Comparison of ENCODE assay signal across 8 cellular contexts in genomic region chrX:103831803-103832544, GRCh38. TPM values are rescaled to one million over a fixed set of nuclear protein-coding genes. Genes with fewer than 3 reads are reported as not detected.
A peak's percentile ranks its signal among the peaks of the same experiment; 100 is the strongest.
DNase-seq lines count a peak whose midpoint lies in the region; ATAC-seq and TF ChIP-seq lines count a peak whose summit lies in the region.

TSS of gene RAB9B (minus strand) at chrX:103832257. CDS start at chrX:103825784, 6,473 bp downstream.

- peak within 1 kb of the TSS; percentile 48; the same call in 1 of the 2 replicates for H3K4me3 ChIP-seq in GM08714 (ENCODE audit: low read length)
- peak within 1 kb of the TSS; percentile 43 for H3K4me3 ChIP-seq in colonic mucosa
- H3K4me3 ChIP-seq in left lung = peak within 1 kb of the TSS; percentile 30 to 45

- DNase-seq in HEK293T (ENCODE audit: extremely low spot score) (peak; percentile 91), NCI-H1105 treated with DMSO at 0.1 percent for 48 hours (lab: John Stamatoyannopoulos, UW) (peak; percentile 67), colonic mucosa (peak; percentile 59), left lung (peak; percentile 57 to 61)
- DNase-seq in activated CD4-positive, alpha-beta T cell treated with anti-CD3 and anti-CD28 coated beads for 36 hours = peak; percentile 31
- DNase-seq in stimulated activated CD4-positive, alpha-beta T cell treated with anti-CD3 and anti-CD28 coated beads, Interleukin-2, amount 100 ng/mL, for 24 hours = peak; percentile 67
- DNase-seq in effector CD4-positive, alpha-beta T cell = no peak

- intact Hi-C loops in activated CD4-positive, alpha-beta T cell treated with anti-CD3 and anti-CD28 coated beads for 36 hours (cut with DNase I, micrococcal nuclease) = loop anchor here in 1 of 2 experiments (5.0 kb wide), 2 partner anchors 145 to 280 kb away; partner anchors contain the start of genes MORF4L2 and ZCCHC18
- intact Hi-C loops in colonic mucosa (cut with DNase I) = no loop called here
- intact Hi-C loops in left lung (cut with DNase I) = no loop called here

- TF ChIP-seq CTCF in colonic mucosa (IDR thresholded peaks at IDR 0.05) (no peak), left lung (IDR thresholded peaks at IDR 0.05) (no peak)

- H3K27me3 Mint-ChIP-seq in activated CD4-positive, alpha-beta T cell treated with anti-CD3 and anti-CD28 coated beads for 36 hours = no peaks in the 10 kb centered on the region

- H3K4me1 Mint-ChIP-seq in activated CD4-positive, alpha-beta T cell treated with anti-CD3 and anti-CD28 coated beads for 36 hours = peaks cover 6% of the 10 kb centered on the region

- H3K36me3 Mint-ChIP-seq in activated CD4-positive, alpha-beta T cell treated with anti-CD3 and anti-CD28 coated beads for 36 hours (ENCODE audit: low read depth) = no peaks in the 10 kb centered on the region

- H3K9me3 ChIP-seq in colonic mucosa (no peaks in the 10 kb centered on the region), left lung (no peaks in the 10 kb centered on the region)

- peak within 1 kb of the TSS in 1 of 2 donors; percentile 76 for H3K9ac ChIP-seq in colonic mucosa (ENCODE audit: low read depth in 2 of 2, low read length in 2 of 2)

- H3K4me1 ChIP-seq in colonic mucosa (no peaks in the 10 kb centered on the region), left lung (no peaks in the 10 kb centered on the region)

- H3K27ac ChIP-seq in colonic mucosa (no peak within 1 kb of the TSS), left lung (no peak within 1 kb of the TSS)

- ATAC-seq in activated CD4-positive, alpha-beta T cell treated with anti-CD3 and anti-CD28 coated beads for 36 hours = peak; percentile 98
- ATAC-seq in left lung = peak; percentile 94

- no peaks in the 10 kb centered on the region for H3K9me3 Mint-ChIP-seq in activated CD4-positive, alpha-beta T cell treated with anti-CD3 and anti-CD28 coated beads for 36 hours (ENCODE audit: low read depth)

- H3K4me3 Mint-ChIP-seq in activated CD4-positive, alpha-beta T cell treated with anti-CD3 and anti-CD28 coated beads for 36 hours = peak within 1 kb of the TSS; percentile 71

- CTCF ChIA-PET in HEK293T (lab: Yijun Ruan, JAX) = interaction anchor here (0.6 to 3.2 kb wide), 4 partner anchors 13 to 299 kb away, joined by 4 to 25 read pairs (median 6); partner anchors contain the start of gene TMEM31
- CTCF ChIA-PET in activated CD4-positive, alpha-beta T cell treated with anti-CD3 and anti-CD28 coated beads for 36 hours (lab: Charles Lee) = interaction anchor here (0.6 to 3.4 kb wide), 9 partner anchors 10 to 344 kb away, joined by 3 to 13 read pairs (median 3); no protein-coding TSS in a partner anchor

- H3K27ac Mint-ChIP-seq in activated CD4-positive, alpha-beta T cell treated with anti-CD3 and anti-CD28 coated beads for 36 hours = peak within 1 kb of the TSS; percentile 72

- H3K27me3 ChIP-seq in colonic mucosa (no peaks in the 10 kb centered on the region), left lung (peaks cover 0 to 15% of the 10 kb centered on the region in 2 donors)

- H3K36me3 ChIP-seq in colonic mucosa (no peaks in the 10 kb centered on the region), left lung (no peaks in the 10 kb centered on the region)

- POLR2A ChIA-PET in HEK293T (lab: Yijun Ruan, JAX) = interaction anchor here (0.6 to 2.0 kb wide), 11 partner anchors 9 to 325 kb away, joined by 3 to 10 read pairs (median 4); partner anchors contain the start of genes MORF4L2, SLC25A53 and ZCCHC18
- POLR2A ChIA-PET in activated CD4-positive, alpha-beta T cell treated with anti-CD3 and anti-CD28 coated beads for 36 hours (lab: Charles Lee) = interaction anchor here (0.6 kb wide), 1 partner anchor 145 kb away, joined by 3 read pairs; no protein-coding TSS in a partner anchor

TF ChIP-seq in HEK293T, 16 proteins besides CTCF, POLR2A, EP300 and RAD21:
- TF ChIP-seq NFRKB (IDR thresholded peaks at IDR 0.05) = no peak
- TF ChIP-seq SP1 (IDR thresholded peaks at IDR 0.05) = no peak
- TF ChIP-seq CTBP1 (IDR thresholded peaks at IDR 0.05; ENCODE audit: borderline replicate concordance) = no peak
- TF ChIP-seq L3MBTL2 (conservative IDR thresholded peaks at IDR 0.05) = peak; percentile 95
- no peak for TF ChIP-seq HDGF (IDR thresholded peaks at IDR 0.05; ENCODE audit: borderline replicate concordance)
- 0 out of 2 replicates have a peak, but pooled peaks have one; percentile 29 for TF ChIP-seq LEF1 (IDR thresholded peaks at IDR 0.05; ENCODE audit: borderline replicate concordance)
- no peak for TF ChIP-seq FOXM1 (IDR thresholded peaks at IDR 0.05; ENCODE audit: borderline replicate concordance)
- TF ChIP-seq ARNT (IDR thresholded peaks at IDR 0.05) = 0 out of 2 replicates have a peak, but pooled peaks have one; percentile 7
- no peak for TF ChIP-seq SUZ12 (IDR thresholded peaks at IDR 0.05)
- no peak for TF ChIP-seq BHLHE40 (IDR thresholded peaks at IDR 0.05; ENCODE audit: borderline replicate concordance)
- no peak for TF ChIP-seq TARDBP (IDR thresholded peaks at IDR 0.05)

RNA-seq across cellular contexts. Expression of gene RAB9B, which starts in this region (rescaled TPM):
- total RNA-seq in activated CD4-positive, alpha-beta T cell treated with anti-CD3 and anti-CD28 coated beads for 36 hours = under 1 TPM; 0.37 to 0.48 TPM
- total RNA-seq in colonic mucosa = 1 to 10 TPM in 1 of 2 donors, under 1 TPM in 1; 0.54 to 1.2 TPM
- total RNA-seq in left lung = 1 to 10 TPM in 1 of 2 donors, under 1 TPM in 1; 0.93 to 1.6 TPM

Comparison
In these comparisons a context has a peak if more than half of its experiments do, and no peak if none do; other contexts are left out.
1. Peak in DNase-seq and ATAC-seq in activated CD4-positive, alpha-beta T cell treated with anti-CD3 and anti-CD28 coated beads for 36 hours; RNA of the gene not detected or under 1 TPM.